In genomic region chr16:49593423-49594040, GRCh38 we compare ENCODE assay signal across 15 cellular contexts.
DNase-seq lines count a peak whose midpoint lies in the region; ATAC-seq and TF ChIP-seq lines count a peak whose summit lies in the region.
"Had no signal": no experiment of that assay in that cellular context is flagged by ENCODE, and none has a peak within 500 bp of the region (broad histone marks: within the 10 kb centered on the region; RNA-seq: fewer than 3 reads in every experiment).

No MANE protein-coding gene starts in this region.

- peak; percentile 25; the same call in 2 of the 3 replicates for TF ChIP-seq CTCF in GM12872 (IDR thresholded peaks at IDR 0.05; ENCODE audit: insufficient read depth, low read depth, low read length)

- H4K5ac ChIP-seq in mesendoderm (ENCODE audit: low read length) = no peak overlapping the region

- H3K27ac ChIP-seq in mesendoderm (ENCODE audit: low read depth, low read length) = no peak overlapping the region
- H3K27ac ChIP-seq: 22Rv1, ascending aorta, Peyer's patch, prostate gland, SJSA1 had no signal

- peaks cover 1% of the 10 kb centered on the region for H3K79me1 ChIP-seq in mesendoderm (ENCODE audit: low read length)

- ATAC-seq in HG02571 (IDR thresholded peaks at IDR 0.05; ENCODE audit: unreplicated experiment) (no peak), GM19328 (IDR thresholded peaks at IDR 0.05; ENCODE audit: unreplicated experiment) (no peak)

- no peak overlapping the region for H2BK5ac ChIP-seq in mesendoderm (ENCODE audit: low read length)

- H3K36me3 ChIP-seq in mesendoderm (ENCODE audit: control insufficient read depth, insufficient read depth, low read length) = no peaks in the 10 kb centered on the region
- H3K36me3 ChIP-seq: ascending aorta, Peyer's patch, prostate gland, SJSA1 had no signal

- no peak overlapping the region for H3K56ac ChIP-seq in mesendoderm (ENCODE audit: low read length)

- H3K4me1 ChIP-seq in mesendoderm (ENCODE audit: control insufficient read depth, low read depth, low read length) = peaks cover 10% of the 10 kb centered on the region
- H3K4me1 ChIP-seq: prostate gland, SJSA1 had no signal

- no peak overlapping the region for H3K4me2 ChIP-seq in mesendoderm (ENCODE audit: low read length)

- H4K8ac ChIP-seq in mesendoderm (ENCODE audit: low read depth, low read length) = no peak overlapping the region

- peak overlapping the region; percentile 31 for H3K18ac ChIP-seq in mesendoderm (ENCODE audit: low read length)

- H2BK15ac ChIP-seq in mesendoderm (replicated peaks; ENCODE audit: low read depth) = no peak overlapping the region

- no peak overlapping the region for H2BK120ac ChIP-seq in mesendoderm (ENCODE audit: low read depth, low read length)

- no peak overlapping the region for H2AK5ac ChIP-seq in mesendoderm (ENCODE audit: low read length)

- in situ Hi-C loops in SK-MEL-5 (cut with HindIII; ENCODE audit: low pct_unique_long_range_greater_than_20kb, low sequenced_read_pairs) = no loop called here

- no peak overlapping the region for H3K9ac ChIP-seq in mesendoderm (ENCODE audit: low read length)

- H3K79me2 ChIP-seq in mesendoderm (ENCODE audit: control insufficient read depth, insufficient read depth, low read length) = no peaks in the 10 kb centered on the region

- H3K27me3 ChIP-seq in mesendoderm (ENCODE audit: insufficient read depth, low read length, poor library complexity) = no peaks in the 10 kb centered on the region
- H3K27me3 ChIP-seq: ascending aorta, Peyer's patch, SJSA1 had no signal

- H3K4me3 ChIP-seq in mesendoderm (ENCODE audit: low read length) = no peak overlapping the region
- H3K4me3 ChIP-seq: ascending aorta, Peyer's patch, prostate gland, SJSA1 had no signal

- peak; percentile 58 for DNase-seq in DMS 273 (lab: John Stamatoyannopoulos, UW; ENCODE audit: unreplicated experiment)
- no peak for DNase-seq in DMS 273 treated with DMSO at 0.1 percent for 48 hours (lab: John Stamatoyannopoulos, UW)
- peak; percentile 15 for DNase-seq in SK-MEL-5 (ENCODE audit: low read depth, low spot score)
- peak; percentile 53 for DNase-seq in mesendoderm
- no peak for DNase-seq in dermis blood vessel endothelial cell
- DNase-seq: mammary epithelial cell, T-helper 17 cell had no signal

- WGBS in mesendoderm (ENCODE audit: extremely low coverage, insufficient coverage, low lambda C conversion rate) = no CpG with 5 or more reads among the region's 8 CpGs

- no peak overlapping the region for H3K23ac ChIP-seq in mesendoderm (ENCODE audit: low read length)

- H3K4ac ChIP-seq in mesendoderm (ENCODE audit: low read depth, low read length) = no peak overlapping the region

Comparison
In these comparisons a context has a peak if more than half of its experiments do, and no peak if none do; other contexts are left out.
1. DNase-seq: peak in DMS 273 (single experiment), SK-MEL-5 (single experiment) and mesendoderm (single experiment); none in DMS 273 treated with DMSO at 0.1 percent for 48 hours (single experiment) and dermis blood vessel endothelial cell (single experiment).